In genomic region chr10:21194510-21194993, GRCh38 we compare ENCODE assay signal across 8 cellular contexts.
DNase-seq lines count a peak whose midpoint lies in the region; ATAC-seq, FAIRE-seq and TF ChIP-seq lines count a peak whose summit lies in the region.

No MANE protein-coding gene starts in this region.

- TF ChIP-seq CTCF in LNCaP clone FGC (IDR thresholded peaks at IDR 0.05; ENCODE audit: control insufficient read depth, extremely low read depth, insufficient read depth): no peak
- TF ChIP-seq CTCF in kidney (IDR thresholded peaks at IDR 0.05; ENCODE audit: borderline replicate concordance, extremely low read depth, insufficient read depth): no peak

- no peak for ATAC-seq in HG02798 (IDR thresholded peaks at IDR 0.05; ENCODE audit: poor library complexity, unreplicated experiment)

- no peaks in the 10 kb centered on the region for H3K4me1 ChIP-seq in kidney (ENCODE audit: control insufficient read depth in 1 of 2, insufficient read depth in 1 of 2, low read depth in 1 of 2, low read length in 2 of 2)

- DNase-seq in A172 (ENCODE audit: low spot score): peak; percentile 65
- DNase-seq in LNCaP clone FGC (ENCODE audit: low read depth): peak; percentile 64
- DNase-seq in amniotic epithelial cell (ENCODE audit: low read depth): peak; percentile 28
- peak; percentile 96 for DNase-seq in kidney tubule cell (ENCODE audit: low spot score)
- DNase-seq in GM19240 (ENCODE audit: insufficient read length, low spot score): no peak
- no peak for DNase-seq in HEK293T (ENCODE audit: extremely low spot score)
- no peak for DNase-seq in kidney

- no peak overlapping the region for H3K27ac ChIP-seq in kidney (ENCODE audit: low read depth in 2 of 2, low read length in 2 of 2)

- H3K36me3 ChIP-seq in kidney (ENCODE audit: control insufficient read depth in 1 of 2, insufficient read depth in 2 of 2, low read length in 2 of 2): no peaks in the 10 kb centered on the region

- peaks cover 5 to 11% of the 10 kb centered on the region in 2 donors for H3K9me3 ChIP-seq in kidney (ENCODE audit: control insufficient read depth in 1 of 2, low read length in 2 of 2)

- intact Hi-C loops in kidney (cut with DNase I): no loop called here

- H3K4me3 ChIP-seq in LNCaP clone FGC (ENCODE audit: low read depth, low read length): no peak overlapping the region
- peak overlapping the region in 1 of 2 donors; percentile 12 for H3K4me3 ChIP-seq in kidney (ENCODE audit: low read length in 2 of 2)

- POLR2A ChIA-PET in HEK293T (lab: Yijun Ruan, JAX): no interaction called here

- FAIRE-seq in kidney (lab: Jason Lieb, UNC): no peak

- no peak overlapping the region for H3K9ac ChIP-seq in kidney (ENCODE audit: low read length in 2 of 2)

- CTCF ChIA-PET in HEK293T (lab: Yijun Ruan, JAX): no interaction called here

TF ChIP-seq in HEK293T, 16 proteins besides CTCF, POLR2A, EP300 and RAD21:
- no peak for TF ChIP-seq CTBP1 (IDR thresholded peaks at IDR 0.05; ENCODE audit: borderline replicate concordance)
- TF ChIP-seq PKNOX1 (IDR thresholded peaks at IDR 0.05): no peak
- TF ChIP-seq TARDBP (IDR thresholded peaks at IDR 0.05): no peak
- no peak for TF ChIP-seq LEF1 (IDR thresholded peaks at IDR 0.05; ENCODE audit: borderline replicate concordance)
- no peak for TF ChIP-seq FOXM1 (IDR thresholded peaks at IDR 0.05; ENCODE audit: borderline replicate concordance)
- no peak for TF ChIP-seq ZNF384 (IDR thresholded peaks at IDR 0.05)
- TF ChIP-seq SP1 (IDR thresholded peaks at IDR 0.05): no peak
- no peak for TF ChIP-seq NFRKB (IDR thresholded peaks at IDR 0.05)
- no peak for TF ChIP-seq L3MBTL2 (conservative IDR thresholded peaks at IDR 0.05)
- no peak for TF ChIP-seq ARNT (IDR thresholded peaks at IDR 0.05)
- no peak for TF ChIP-seq FOXK2 (IDR thresholded peaks at IDR 0.05)

Comparison
In these comparisons a context has a peak if more than half of its experiments do, and no peak if none do; other contexts are left out.
1. DNase-seq: peak in A172 (single experiment), LNCaP clone FGC (single experiment), amniotic epithelial cell (single experiment) and kidney tubule cell (single experiment); none in GM19240 (single experiment), HEK293T (single experiment) and kidney (single experiment).